ENCODE assay signal across 8 cellular contexts in genomic region chr5:74640450-74641013, GRCh38. TPM values are rescaled to one million over a fixed set of nuclear protein-coding genes. Genes with fewer than 3 reads are reported as not detected.
DNase-seq lines count a peak whose midpoint lies in the region; ATAC-seq and TF ChIP-seq lines count a peak whose summit lies in the region.

ENC1 (minus strand) TSS chr5:74640728; CDS start chr5:74636485, 4,243 bp downstream.

- H3K4me3 ChIP-seq in HAP-1: peak within 1 kb of the TSS; percentile 54
- peak within 1 kb of the TSS; percentile 79 for H3K4me3 ChIP-seq in MM.1S (ENCODE audit: low read length)
- H3K4me3 ChIP-seq in ovary: peak within 1 kb of the TSS; percentile 73
- peak within 1 kb of the TSS; percentile 53 to 73 (median 68) for H3K4me3 ChIP-seq in tibial nerve

- H3K9me2 ChIP-seq in MM.1S (replicated peaks; ENCODE audit: insufficient read depth, low read length): no peaks in the 10 kb centered on the region

- no peaks in the 10 kb centered on the region for H4K20me1 ChIP-seq in MM.1S (ENCODE audit: insufficient read depth, low read length)

- peak within 1 kb of the TSS; percentile 55; the same call in 1 of the 2 replicates for H3K9ac ChIP-seq in MM.1S (ENCODE audit: low read length)

- H3K9me3 ChIP-seq in HAP-1: no peaks in the 10 kb centered on the region
- H3K9me3 ChIP-seq in MM.1S (replicated peaks; ENCODE audit: insufficient read depth, low read length): no peaks in the 10 kb centered on the region
- H3K9me3 ChIP-seq in ovary: no peaks in the 10 kb centered on the region
- no peaks in the 10 kb centered on the region for H3K9me3 ChIP-seq in tibial nerve

- H3F3A ChIP-seq in MM.1S (ENCODE audit: insufficient read depth, low read length): peaks cover 22% of the 10 kb centered on the region

- peaks cover 57% of the 10 kb centered on the region for H3K27me3 Mint-ChIP-seq in activated naive CD8-positive, alpha-beta T cell treated with anti-CD3 and anti-CD28 coated beads, Interleukin-2, amount 10 ng/mL, durations not matched to agents 7 days and 5 days

- peak; percentile 26 for TF ChIP-seq POLR2A in ovary (IDR thresholded peaks at IDR 0.05)
- TF ChIP-seq POLR2A in tibial nerve (IDR thresholded peaks at IDR 0.05): peak in 1 of 2 donors; percentile 49

- peak within 1 kb of the TSS; percentile 46; the same call in 1 of the 2 replicates for H3K27ac ChIP-seq in MM.1S (ENCODE audit: low read length)
- peak within 1 kb of the TSS; percentile 56 to 60 for H3K27ac ChIP-seq in ovary
- peak within 1 kb of the TSS in 3 of 4 donors; percentile 49 to 85 (median 78) for H3K27ac ChIP-seq in tibial nerve

- no peaks in the 10 kb centered on the region for H3K9me3 Mint-ChIP-seq in activated naive CD8-positive, alpha-beta T cell treated with anti-CD3 and anti-CD28 coated beads, Interleukin-2, amount 10 ng/mL, durations not matched to agents 7 days and 5 days

- TF ChIP-seq EP300 in ovary (IDR thresholded peaks at IDR 0.05) (no peak), tibial nerve (IDR thresholded peaks at IDR 0.05) (peak in 1 of 2 donors; percentile 65)

- in situ Hi-C loops in HAP-1 (cut with MboI; ENCODE audit: low sequenced_read_pairs): loop anchor here (25.0 kb wide), 1 partner anchor 603 kb away; no protein-coding TSS in a partner anchor

- H3K27ac Mint-ChIP-seq in activated naive CD8-positive, alpha-beta T cell treated with anti-CD3 and anti-CD28 coated beads, Interleukin-2, amount 10 ng/mL, durations not matched to agents 7 days and 5 days: no peak within 1 kb of the TSS

- H3K36me3 ChIP-seq in HAP-1 (replicated peaks) (no peaks in the 10 kb centered on the region), MM.1S (replicated peaks; ENCODE audit: insufficient read depth, low read length) (no peaks in the 10 kb centered on the region), ovary (no peaks in the 10 kb centered on the region), tibial nerve (peaks cover 0 to 3% (median 0%) of the 10 kb centered on the region in 3 donors)

- peak within 1 kb of the TSS; percentile 99 for H3K4me2 ChIP-seq in MM.1S (ENCODE audit: low read depth, low read length)

- peak within 1 kb of the TSS; percentile 95 for H2AFZ ChIP-seq in MM.1S (ENCODE audit: low read length)

- DNase-seq in GM04503 (ENCODE audit: low read depth) (peak; percentile 40), HAP-1 (ENCODE audit: low spot score in 2 of 2) (peak; percentile 80 to 84), MM.1S (peak; percentile 94), Right ventricle myocardium superior (peak; percentile 93), ovary (peak; percentile 73 to 86 (median 83)), tibial nerve (ENCODE audit: low spot score in 2 of 2) (peak; percentile 58 to 61)
- DNase-seq in activated naive CD8-positive, alpha-beta T cell treated with anti-CD3 and anti-CD28 coated beads, Interleukin-2, amount 10 ng/mL, durations not matched to agents 7 days and 5 days: peak; percentile 83

- 1 to 2% (median 1%) methylated on average over 27 to 64 of the region's 64 CpGs for WGBS in ovary, 3 donors
- WGBS in tibial nerve, 2 donors: 1% methylated on average over 30 to 52 of the region's 64 CpGs

- peaks cover 27% of the 10 kb centered on the region for H3K4me1 Mint-ChIP-seq in activated naive CD8-positive, alpha-beta T cell treated with anti-CD3 and anti-CD28 coated beads, Interleukin-2, amount 10 ng/mL, durations not matched to agents 7 days and 5 days

- ATAC-seq in SK-N-SH treated with all-trans-retinoic acid at 6 μM for 48 hours (peak; percentile 84), Right ventricle myocardium superior (ENCODE audit: poor library complexity) (peak; percentile 95)
- peak; percentile 87 for ATAC-seq in activated naive CD8-positive, alpha-beta T cell treated with anti-CD3 and anti-CD28 coated beads, Interleukin-2, amount 10 ng/mL, durations not matched to agents 7 days and 5 days (ENCODE audit: low read depth)

- intact Hi-C loops in Right ventricle myocardium superior (cut with DNase I): no loop called here
- intact Hi-C loops in ovary (cut with DNase I): loop anchor here (5.0 to 10.0 kb wide), 4 partner anchors 256 to 738 kb away; no protein-coding TSS in a partner anchor

- H3K79me2 ChIP-seq in MM.1S (ENCODE audit: low read length): peaks cover 39% of the 10 kb centered on the region

- H3K4me3 Mint-ChIP-seq in activated naive CD8-positive, alpha-beta T cell treated with anti-CD3 and anti-CD28 coated beads, Interleukin-2, amount 10 ng/mL, durations not matched to agents 7 days and 5 days: peak within 1 kb of the TSS; percentile 90

- POLR2A ChIA-PET in activated naive CD8-positive, alpha-beta T cell treated with anti-CD3 and anti-CD28 coated beads, Interleukin-2, amount 10 ng/mL, durations not matched to agents 7 days and 5 days (lab: Charles Lee): interaction anchor here (1.3 kb wide), 1 partner anchor 45 kb away, joined by 3 read pairs; the partner anchor contains the start of gene HEXB

- H3K36me3 Mint-ChIP-seq in activated naive CD8-positive, alpha-beta T cell treated with anti-CD3 and anti-CD28 coated beads, Interleukin-2, amount 10 ng/mL, durations not matched to agents 7 days and 5 days: no peaks in the 10 kb centered on the region

- no peaks in the 10 kb centered on the region for H3K27me3 ChIP-seq in HAP-1 (ENCODE audit: low read depth)
- H3K27me3 ChIP-seq in MM.1S (replicated peaks; ENCODE audit: insufficient read depth, low read length): no peaks in the 10 kb centered on the region
- no peaks in the 10 kb centered on the region for H3K27me3 ChIP-seq in ovary
- no peaks in the 10 kb centered on the region for H3K27me3 ChIP-seq in tibial nerve

- TF ChIP-seq CTCF in MM.1S (IDR thresholded peaks at IDR 0.05; ENCODE audit: low read length) (peak; percentile 39), ovary (IDR thresholded peaks at IDR 0.05) (peak; percentile 38 to 85 (median 84)), tibial nerve (IDR thresholded peaks at IDR 0.05) (peak; percentile 43 to 87 (median 49))

- H3K4me1 ChIP-seq in HAP-1 (peaks cover 9% of the 10 kb centered on the region), MM.1S (ENCODE audit: low read length) (peaks cover 14% of the 10 kb centered on the region), ovary (ENCODE audit: insufficient read depth) (peaks cover 6% of the 10 kb centered on the region), tibial nerve (peaks cover 0 to 34% (median 8%) of the 10 kb centered on the region in 4 donors)

TF ChIP-seq in SK-N-SH treated with all-trans-retinoic acid at 6 μM for 48 hours, 23 proteins besides CTCF, POLR2A, EP300 and RAD21:
- TF ChIP-seq OSR1 (CRISPR knock-in tag; IDR thresholded peaks at IDR 0.05) (no peak), PATZ1 (CRISPR knock-in tag; IDR thresholded peaks at IDR 0.05; ENCODE audit: borderline replicate concordance) (no peak), CSDC2 (CRISPR knock-in tag; IDR thresholded peaks at IDR 0.05) (no peak), ZFP3 (CRISPR knock-in tag; IDR thresholded peaks at IDR 0.05) (no peak), ESRRG (CRISPR knock-in tag; IDR thresholded peaks at IDR 0.05) (no peak)
TF ChIP-seq in SK-N-SH treated with all-trans-retinoic acid at 6 μM for 48 hours: peak in this region for 0.

RNA-seq across cellular contexts. Expression of gene ENC1, which starts in this region (rescaled TPM):
- total RNA-seq in activated naive CD8-positive, alpha-beta T cell treated with anti-CD3 and anti-CD28 coated beads, Interleukin-2, amount 10 ng/mL, durations not matched to agents 7 days and 5 days: under 1 TPM; 0.78 to 0.96 TPM
- 2.3 TPM for total RNA-seq in Right ventricle myocardium superior
- 10 to 100 TPM; 13.2 to 54.7 (median 23.4) TPM for total RNA-seq in ovary
- polyA plus RNA-seq in ovary: 10 to 100 TPM; 40.4 to 57.2 TPM
- total RNA-seq in tibial nerve: 10 to 100 TPM in 2 of 4 donors, 1 to 10 TPM in 2; 4.0 to 11.7 (median 7.7) TPM

Comparison
In these comparisons a context has a peak if more than half of its experiments do, and no peak if none do; other contexts are left out.
1. Peak in every context shown above with its lines: DNase-seq, ATAC-seq, H3K4me3 ChIP-seq and H3K27ac ChIP-seq.
2. Peak in DNase-seq and ATAC-seq in activated naive CD8-positive, alpha-beta T cell treated with anti-CD3 and anti-CD28 coated beads, Interleukin-2, amount 10 ng/mL, durations not matched to agents 7 days and 5 days; RNA of the gene not detected or under 1 TPM.
3. DNase-seq: peak in every context shown above with its lines; median percentile 94 in MM.1S; 93 in Right ventricle myocardium superior; 83 in activated naive CD8-positive, alpha-beta T cell treated with anti-CD3 and anti-CD28 coated beads, Interleukin-2, amount 10 ng/mL, durations not matched to agents 7 days and 5 days; 83 in ovary; 82 in HAP-1; 60 in tibial nerve; 40 in GM04503.